ENCODE assay signal across 20 cellular contexts in genomic region chr3:32434206-32434605, GRCh38.
"Had no signal": no experiment of that assay in that cellular context is flagged by ENCODE, and none has a peak within 500 bp of the region (broad histone marks: within the 10 kb centered on the region; RNA-seq: fewer than 3 reads in every experiment).

No MANE protein-coding gene starts in this region.

- H3K4me3 Mint-ChIP-seq: memory B cell had no signal

- H3K9me3 Mint-ChIP-seq: activated T-helper 2 cell treated with anti-CD3 and anti-CD28 coated beads, Interferon-gamma antibody, Interleukin-2, Interleukin-4, amounts not matched to agents 10 μg/mL and 5 μg/mL and 100 μg/mL, durations not matched to agents 14 hours and 24 hours and 36 hours; memory B cell; stimulated activated naive B cell treated with anti-CD40 and anti-IgM and Interleukin-4, amounts not matched to agents 10 μg/mL and 1 μg/mL and 100 μg/mL, for 72 hours; T-helper 2 cell treated with Interferon-gamma antibody and Interleukin-4, amounts not matched to agents 5 μg/mL and 100 μg/mL, for 36 hours had no signal

- FAIRE-seq: small intestine, TTC549 had no signal

- DNase-seq: activated T-cell treated with anti-CD3 and anti-CD28 coated beads, Interleukin-2, amount 50 U/mL, for 1 hour; amniotic stem cell; colonic mucosa; dorsolateral prefrontal cortex; hypothalamus; occipital lobe; small intestine; stimulated activated naive B cell treated with anti-CD40 and anti-IgM and Interleukin-4, amounts not matched to agents 10 μg/mL and 1 μg/mL and 100 μg/mL, for 72 hours; testis; upper lobe of left lung had no signal

- H3K4me1 ChIP-seq: colonic mucosa, gastroesophageal sphincter, testis had no signal

- H3K27me3 Mint-ChIP-seq: activated naive CD8-positive, alpha-beta T cell; memory B cell; stimulated activated naive B cell treated with anti-CD40 and anti-IgM and Interleukin-4, amounts not matched to agents 10 μg/mL and 1 μg/mL and 100 μg/mL, for 72 hours had no signal

- H3K27ac ChIP-seq: dorsolateral prefrontal cortex, epithelial cell of prostate, gastroesophageal sphincter, testis had no signal

- ATAC-seq: gastroesophageal sphincter; sciatic nerve; SK-N-SH treated with all-trans-retinoic acid at 6 μM for 48 hours; stimulated activated naive B cell treated with anti-CD40 and anti-IgM and Interleukin-4, amounts not matched to agents 10 μg/mL and 1 μg/mL and 100 μg/mL, for 72 hours had no signal

- H3K9me3 ChIP-seq: breast epithelium, colonic mucosa, gastroesophageal sphincter, testis, upper lobe of left lung had no signal

- H3K36me3 ChIP-seq: breast epithelium, colonic mucosa, gastroesophageal sphincter, upper lobe of left lung had no signal

- H3K4me3 ChIP-seq: breast epithelium, colonic mucosa, dorsolateral prefrontal cortex, gastroesophageal sphincter, testis, upper lobe of left lung had no signal

- H3K27me3 ChIP-seq: breast epithelium, colonic mucosa, gastroesophageal sphincter, testis, upper lobe of left lung had no signal
